Comparison of ENCODE assay signal across 10 cellular contexts in genomic region chr6:1724616-1725015, GRCh38.
DNase-seq lines count a peak whose midpoint lies in the region; ATAC-seq, FAIRE-seq and TF ChIP-seq lines count a peak whose summit lies in the region.
"Had no signal": no experiment of that assay in that cellular context is flagged by ENCODE, and none has a peak within 500 bp of the region (broad histone marks: within the 10 kb centered on the region; RNA-seq: fewer than 3 reads in every experiment).

No MANE protein-coding gene starts in this region.

- no peak overlapping the region for H3K9ac ChIP-seq in BLaER1 treated with 17β-estradiol and CSF1 and Interleukin-3, amounts not matched to agents 10 nM and 100 nM

- no peak overlapping the region for H3K27ac Mint-ChIP-seq in activated naive CD8-positive, alpha-beta T cell treated with anti-CD3 and anti-CD28 coated beads for 36 hours

- no peaks in the 10 kb centered on the region for H3K9me3 Mint-ChIP-seq in activated naive CD8-positive, alpha-beta T cell treated with anti-CD3 and anti-CD28 coated beads for 36 hours

- no peaks in the 10 kb centered on the region for H4K20me1 ChIP-seq in BLaER1 treated with 17β-estradiol and CSF1 and Interleukin-3, amounts not matched to agents 10 nM and 100 nM

- H3K4me1 ChIP-seq in BLaER1 treated with 17β-estradiol and CSF1 and Interleukin-3, amounts not matched to agents 10 nM and 100 nM = peaks cover 10 to 16% (median 14%) of the 10 kb centered on the region in 10 experiments; a peak in 18 of 20 replicates

- peaks cover 0 to 20% (median 0%) of the 10 kb centered on the region in 11 experiments; a peak in 3 of 22 replicates for H3K36me3 ChIP-seq in BLaER1 treated with 17β-estradiol and CSF1 and Interleukin-3, amounts not matched to agents 10 nM and 100 nM
- H3K36me3 ChIP-seq in bronchial epithelial cell (ENCODE audit: control insufficient read depth, insufficient read depth, low read length) = no peaks in the 10 kb centered on the region

- H3K27me3 Mint-ChIP-seq in activated naive CD8-positive, alpha-beta T cell treated with anti-CD3 and anti-CD28 coated beads for 36 hours = no peaks in the 10 kb centered on the region

- no peaks in the 10 kb centered on the region for H3K4me1 Mint-ChIP-seq in activated naive CD8-positive, alpha-beta T cell treated with anti-CD3 and anti-CD28 coated beads for 36 hours

- peak overlapping the region in 1 of 11 experiments; percentile 3; a peak in 2 of 22 replicates for H3K27ac ChIP-seq in BLaER1 treated with 17β-estradiol and CSF1 and Interleukin-3, amounts not matched to agents 10 nM and 100 nM

- H3K4me2 ChIP-seq in BLaER1 treated with 17β-estradiol and CSF1 and Interleukin-3, amounts not matched to agents 10 nM and 100 nM = peak overlapping the region; percentile 6 to 72 (median 50); a peak in 20 of 22 replicates

- peaks cover 12% of the 10 kb centered on the region for H3K36me3 Mint-ChIP-seq in activated naive CD8-positive, alpha-beta T cell treated with anti-CD3 and anti-CD28 coated beads for 36 hours

- peak; percentile 36 for FAIRE-seq in bronchial epithelial cell (lab: Jason Lieb, UNC)
- FAIRE-seq: GM18507 had no signal

- no peak for TF ChIP-seq CTCF in bronchial epithelial cell (IDR thresholded peaks at IDR 0.05; ENCODE audit: insufficient read depth, low read length, severe bottlenecking)

- no peak for ATAC-seq in GM21717 (IDR thresholded peaks at IDR 0.05; ENCODE audit: unreplicated experiment)

- no peak overlapping the region for H3K4me3 Mint-ChIP-seq in activated naive CD8-positive, alpha-beta T cell treated with anti-CD3 and anti-CD28 coated beads for 36 hours

- DNase-seq in NCI-H146 (lab: John Stamatoyannopoulos, UW) (peak; percentile 71), bronchial epithelial cell (ENCODE audit: low read depth) (peak; percentile 72), lung microvascular endothelial cell (ENCODE audit: low read depth in 2 of 2) (peak; percentile 66 to 67), DMS 273 (lab: John Stamatoyannopoulos, UW; ENCODE audit: unreplicated experiment) (no peak)
- DNase-seq in activated naive CD8-positive, alpha-beta T cell treated with anti-CD3 and anti-CD28 coated beads for 36 hours = no peak
- no peak for DNase-seq in activated naive CD4-positive, alpha-beta T cell treated with Interleukin-2 at 50 U/mL for 16 hours
- DNase-seq: activated CD4-positive, CD25-positive, alpha-beta regulatory T cell treated with anti-CD3 and anti-CD28 coated beads, Interleukin-2, amount 50 U/mL, for 72 hours had no signal

- no peaks in the 10 kb centered on the region for H3K9me3 ChIP-seq in BLaER1 treated with 17β-estradiol and CSF1 and Interleukin-3, amounts not matched to agents 10 nM and 100 nM (replicated peaks in 1 of 11)

- H3K4me3 ChIP-seq in BLaER1 treated with 17β-estradiol and CSF1 and Interleukin-3, amounts not matched to agents 10 nM and 100 nM = no peak overlapping the region
- H3K4me3 ChIP-seq in bronchial epithelial cell (ENCODE audit: low read depth, low read length) = no peak overlapping the region

- no peaks in the 10 kb centered on the region for H3K27me3 ChIP-seq in BLaER1 treated with 17β-estradiol and CSF1 and Interleukin-3, amounts not matched to agents 10 nM and 100 nM
- H3K27me3 ChIP-seq in bronchial epithelial cell (ENCODE audit: control insufficient read depth, insufficient read depth, low read length) = no peaks in the 10 kb centered on the region

Comparison
In these comparisons a context has a peak if more than half of its experiments do, and no peak if none do; other contexts are left out.
1. DNase-seq: peak in NCI-H146 (single experiment), bronchial epithelial cell (single experiment) and lung microvascular endothelial cell (2 of 2); none in DMS 273 (single experiment), activated naive CD8-positive, alpha-beta T cell treated with anti-CD3 and anti-CD28 coated beads for 36 hours (single experiment) and activated naive CD4-positive, alpha-beta T cell treated with Interleukin-2 at 50 U/mL for 16 hours (single experiment).